In the genomic region with DNA sequence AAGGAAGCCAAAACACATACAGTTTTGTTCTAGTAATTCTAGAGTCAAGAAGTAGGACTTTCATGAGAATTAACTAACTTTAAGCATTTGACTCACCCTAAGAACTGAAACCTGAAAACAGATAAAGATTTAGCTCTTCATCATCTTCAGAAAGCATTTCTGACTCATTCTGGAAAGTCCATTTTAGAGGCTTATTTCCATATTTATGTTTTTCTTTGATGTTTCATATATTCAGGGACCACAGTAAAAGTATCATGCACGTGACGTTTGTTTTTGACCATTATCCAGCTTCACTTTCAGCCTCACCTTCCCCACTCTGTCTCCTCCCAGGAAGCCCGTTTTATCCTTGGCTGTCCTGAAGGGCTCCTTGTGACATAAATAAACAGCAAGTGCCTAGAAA, we compare ENCODE assay signal across 16 cellular contexts.
DNase-seq lines count a peak whose midpoint lies in the region; ATAC-seq lines count a peak whose summit lies in the region.
"Had no signal": no experiment of that assay in that cellular context is flagged by ENCODE, and none has a peak within 500 bp of the region (broad histone marks: within the 10 kb centered on the region; RNA-seq: fewer than 3 reads in every experiment).

No MANE protein-coding gene starts in this region.

- DNase-seq in pons (ENCODE audit: low spot score) (no peak), NCI-H1930 (lab: John Stamatoyannopoulos, UW) (no peak), substantia nigra (lab: John Stamatoyannopoulos, UW) (no peak), iPS-NIHi7 (ENCODE audit: extremely low spot score) (no peak)
- DNase-seq: activated naive CD8-positive, alpha-beta T cell treated with anti-CD3 and anti-CD28 coated beads, Interleukin-2, amount 50 U/mL, for 24 hours; activated T-cell treated with anti-CD3 and anti-CD28 coated beads for 4 hours; heart left ventricle; Kasumi-1; natural killer cell; WERI-Rb-1 had no signal

- no peak overlapping the region for H3K27ac ChIP-seq in substantia nigra (ENCODE audit: low read depth, low read length, poor library complexity, severe bottlenecking)
- H3K27ac ChIP-seq: epithelial cell of prostate, heart left ventricle, WERI-Rb-1 had no signal

- ATAC-seq in GM18870 (IDR thresholded peaks at IDR 0.05; ENCODE audit: unreplicated experiment) (peak; percentile 94), GM21576 (IDR thresholded peaks at IDR 0.05; ENCODE audit: unreplicated experiment) (peak; percentile 83), HG03039 (IDR thresholded peaks at IDR 0.05; ENCODE audit: unreplicated experiment) (peak; percentile 81), HG03571 (IDR thresholded peaks at IDR 0.05; ENCODE audit: unreplicated experiment) (peak; percentile 81)
- ATAC-seq: heart left ventricle, natural killer cell, SK-N-SH treated with all-trans-retinoic acid at 6 μM for 48 hours had no signal
